8 cellular contexts compared by ENCODE assay signal in the genomic region with DNA sequence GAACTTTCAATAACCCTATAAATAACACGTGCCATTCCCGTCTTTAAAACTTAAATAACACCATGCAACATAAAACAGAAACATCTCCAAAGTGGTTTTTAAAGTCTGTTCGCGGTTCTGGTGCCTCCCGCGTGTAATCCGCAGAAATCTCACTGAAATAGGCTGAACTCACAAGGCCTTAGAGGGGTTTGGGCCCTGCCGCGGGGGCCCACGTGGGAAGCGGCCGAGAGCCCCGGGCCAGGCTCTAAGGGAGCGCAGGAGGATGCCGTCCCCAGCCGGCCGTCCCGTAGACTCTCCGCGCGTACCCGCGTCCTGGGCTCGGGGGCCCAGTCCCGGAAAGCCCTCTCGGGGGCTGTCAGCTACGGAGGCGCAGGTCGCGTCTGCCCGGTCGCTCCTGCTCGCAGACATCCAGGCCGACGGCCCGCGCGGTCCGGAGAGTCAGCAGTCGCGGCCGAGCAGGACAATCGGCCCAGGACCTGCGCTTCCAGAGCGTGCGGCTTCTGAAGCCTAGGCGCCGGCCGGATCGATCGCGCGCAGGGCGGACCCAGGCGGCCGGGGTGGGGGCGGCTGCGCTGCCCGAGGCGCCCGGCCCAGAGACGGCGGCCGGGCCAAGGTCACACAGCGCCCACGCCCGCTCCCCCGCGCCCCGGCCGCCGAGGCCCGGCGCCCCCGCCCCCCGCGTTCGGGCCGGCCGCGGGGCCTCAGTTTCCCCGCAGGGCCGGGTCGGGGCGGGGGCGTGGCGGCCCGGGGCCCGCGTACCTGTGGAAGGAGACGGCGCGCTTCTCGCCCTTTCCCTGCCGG. TPM values are rescaled to one million over a fixed set of nuclear protein-coding genes. Genes with fewer than 3 reads are reported as not detected.
DNase-seq lines count a peak whose midpoint lies in the region; ATAC-seq and TF ChIP-seq lines count a peak whose summit lies in the region.

No MANE protein-coding gene starts in this region.

- no peak for TF ChIP-seq POLR2A in suprapubic skin (IDR thresholded peaks at IDR 0.05)

- H3K4me1 ChIP-seq in effector memory CD4-positive, alpha-beta T cell (ENCODE audit: control insufficient read depth, insufficient read depth, low read length, poor library complexity, severe bottlenecking): peaks cover 21% of the 10 kb centered on the region
- H3K4me1 ChIP-seq in mucosa of descending colon (ENCODE audit: low read depth) (peaks cover 30% of the 10 kb centered on the region), suprapubic skin (peaks cover 51% of the 10 kb centered on the region)

- H3K36me3 ChIP-seq in effector memory CD4-positive, alpha-beta T cell (ENCODE audit: control insufficient read depth, insufficient read depth, low read length): peaks cover 17% of the 10 kb centered on the region
- H3K36me3 ChIP-seq in mucosa of descending colon (ENCODE audit: low read depth) (peaks cover 9% of the 10 kb centered on the region), suprapubic skin (peaks cover 22% of the 10 kb centered on the region)

- peak overlapping the region; percentile 86 for H3K4me3 ChIP-seq in WI38 (ENCODE audit: low read depth, low read length)
- H3K4me3 ChIP-seq in effector memory CD4-positive, alpha-beta T cell (ENCODE audit: insufficient read depth, low read depth, low read length, poor library complexity, severe bottlenecking): peak overlapping the region; percentile 100
- H3K4me3 ChIP-seq in mucosa of descending colon: peak overlapping the region; percentile 94
- peak overlapping the region; percentile 92 for H3K4me3 ChIP-seq in suprapubic skin

- DNase-seq in EL (peak; percentile 49), HPDE6-E6E7 (ENCODE audit: extremely low spot score) (peak; percentile 35), mucosa of descending colon (peak; percentile 62 to 70 (median 69)), suprapubic skin (ENCODE audit: low spot score in 2 of 2) (peak in 1 of 2 donors; percentile 80), A172 (ENCODE audit: low spot score) (no peak)
- DNase-seq in effector memory CD4-positive, alpha-beta T cell: peak in 1 of 3 donors; percentile 6

- TF ChIP-seq EP300 in suprapubic skin (IDR thresholded peaks at IDR 0.05): no peak

- H3K27ac ChIP-seq in effector memory CD4-positive, alpha-beta T cell (ENCODE audit: insufficient read depth, low read length, poor library complexity, severe bottlenecking): peak overlapping the region; percentile 96
- H3K27ac ChIP-seq in suprapubic skin: peak overlapping the region; percentile 98

- TF ChIP-seq CTCF in WI38 (IDR thresholded peaks at IDR 0.05; ENCODE audit: low read depth, low read length) (no peak), mucosa of descending colon (IDR thresholded peaks at IDR 0.05) (no peak), suprapubic skin (IDR thresholded peaks at IDR 0.05) (no peak)

- WGBS in suprapubic skin: 0% methylated on average over 14 of the region's 95 CpGs

- no peaks in the 10 kb centered on the region for H3K27me3 ChIP-seq in effector memory CD4-positive, alpha-beta T cell (replicated peaks; ENCODE audit: control insufficient read depth, insufficient read depth, low read length, poor library complexity, severe bottlenecking)
- no peaks in the 10 kb centered on the region for H3K27me3 ChIP-seq in suprapubic skin

- H3K9me3 ChIP-seq in effector memory CD4-positive, alpha-beta T cell (ENCODE audit: control insufficient read depth, low read length): no peaks in the 10 kb centered on the region
- no peaks in the 10 kb centered on the region for H3K9me3 ChIP-seq in mucosa of descending colon
- no peaks in the 10 kb centered on the region for H3K9me3 ChIP-seq in suprapubic skin

- intact Hi-C loops in mucosa of descending colon (cut with DNase I, micrococcal nuclease): no loop called here

- ATAC-seq in GM21381 (IDR thresholded peaks at IDR 0.05; ENCODE audit: unreplicated experiment): peak; percentile 29
- ATAC-seq in mucosa of descending colon: peak; percentile 47

RNA-seq across cellular contexts. Expression of gene THAP4, which starts 0.6 kb away (rescaled TPM):
- 10 to 100 TPM; 67.3 to 86.2 (median 68.8) TPM for total RNA-seq in mucosa of descending colon
- total RNA-seq in suprapubic skin: 10 to 100 TPM; 46.4 to 56.2 (median 51.2) TPM
- 80.6 and 85.7 TPM in 2 replicates for total RNA-seq in A172 (2014; rRNA removed; shearing (Covaris generic))

RNA-seq across cellular contexts. Expression of gene ATG4B, which starts 1.1 kb away (rescaled TPM):
- total RNA-seq in mucosa of descending colon: 100 to 1,000 TPM in 1 of 3 donors, 10 to 100 TPM in 2; 87.9 to 154 (median 94.6) TPM
- total RNA-seq in suprapubic skin: 100 to 1,000 TPM in 1 of 4 donors, 10 to 100 TPM in 3; 50.5 to 173 (median 88.0) TPM
- total RNA-seq in A172 (2014; rRNA removed; shearing (Covaris generic)): 111 and 132 TPM in 2 replicates

RNA-seq across cellular contexts. Expression of gene DTYMK, which starts 50.2 kb away (rescaled TPM):
- total RNA-seq in mucosa of descending colon: 10 to 100 TPM; 17.9 to 31.0 (median 19.7) TPM
- 10 to 100 TPM; 14.6 to 29.1 (median 18.2) TPM for total RNA-seq in suprapubic skin
- total RNA-seq in A172 (2014; rRNA removed; shearing (Covaris generic)): 136 and 156 TPM in 2 replicates
